Comparison of ENCODE assay signal across 8 cellular contexts in genomic region chr2:98445708-98446577, GRCh38. TPM values are rescaled to one million over a fixed set of nuclear protein-coding genes. Genes with fewer than 3 reads are reported as not detected.
DNase-seq lines count a peak whose midpoint lies in the region; ATAC-seq and TF ChIP-seq lines count a peak whose summit lies in the region.

No MANE protein-coding gene starts in this region.

- no peaks in the 10 kb centered on the region for H3K36me3 ChIP-seq in CD8-positive, alpha-beta T cell (ENCODE audit: insufficient read depth, low read length)
- H3K36me3 ChIP-seq in KMS-11 (ENCODE audit: insufficient read depth), result no peaks in the 10 kb centered on the region
- no peaks in the 10 kb centered on the region for H3K36me3 ChIP-seq in iPS-15b (ENCODE audit: control insufficient read depth, insufficient read depth, low read length)

- H3K27me3 ChIP-seq in CD8-positive, alpha-beta T cell (ENCODE audit: insufficient read depth, low read length), result no peaks in the 10 kb centered on the region
- no peaks in the 10 kb centered on the region for H3K27me3 ChIP-seq in KMS-11 (ENCODE audit: insufficient read depth, low read depth)
- no peaks in the 10 kb centered on the region for H3K27me3 ChIP-seq in iPS-15b (ENCODE audit: control insufficient read depth, insufficient read depth, low read length)

- peak overlapping the region; percentile 77 for H3K4me3 ChIP-seq in CD8-positive, alpha-beta T cell (ENCODE audit: low read depth, low read length)
- H3K4me3 ChIP-seq in KMS-11 (IDR thresholded peaks at IDR 0.05; ENCODE audit: insufficient read depth, low read depth, low read length) (peak overlapping the region; percentile 58), iPS-15b (ENCODE audit: low read depth, low read length) (peak overlapping the region; percentile 81)

- peak in 4 of 7 experiments; percentile 36 to 58 (median 46) for DNase-seq in CD8-positive, alpha-beta T cell
- DNase-seq in activated T-helper 2 cell treated with anti-CD3 and anti-CD28 coated beads, Interferon-gamma antibody, Interleukin-2, Interleukin-4, amounts not matched to agents 10 μg/mL and 5 μg/mL and 100 μg/mL, durations not matched to agents 14 hours and 24 hours and 36 hours (ENCODE audit: low spot score), result no peak
- peak; percentile 47 for DNase-seq in stimulated activated naive CD4-positive, alpha-beta T cell treated with Interleukin-2 at 50 U/mL for 16 hours (lab: John Stamatoyannopoulos, UW)
- DNase-seq in NCI-H2029 (lab: John Stamatoyannopoulos, UW) (no peak), AG20443 (ENCODE audit: low spot score) (no peak)

- ATAC-seq in CD8-positive, alpha-beta T cell, result peak; percentile 9
- ATAC-seq in HG02884 (IDR thresholded peaks at IDR 0.05; ENCODE audit: unreplicated experiment), result no peak

- H3K36me3 Mint-ChIP-seq in CD8-positive, alpha-beta T cell, result peaks cover 14% of the 10 kb centered on the region
- H3K36me3 Mint-ChIP-seq in activated T-helper 2 cell treated with anti-CD3 and anti-CD28 coated beads, Interferon-gamma antibody, Interleukin-2, Interleukin-4, amounts not matched to agents 10 μg/mL and 5 μg/mL and 100 μg/mL, durations not matched to agents 14 hours and 24 hours and 36 hours (ENCODE audit: low read depth), result peaks cover 4% of the 10 kb centered on the region

- H3K9me3 Mint-ChIP-seq in CD8-positive, alpha-beta T cell, result no peaks in the 10 kb centered on the region
- H3K9me3 Mint-ChIP-seq in activated T-helper 2 cell treated with anti-CD3 and anti-CD28 coated beads, Interferon-gamma antibody, Interleukin-2, Interleukin-4, amounts not matched to agents 10 μg/mL and 5 μg/mL and 100 μg/mL, durations not matched to agents 14 hours and 24 hours and 36 hours, result no peaks in the 10 kb centered on the region

- H3K27me3 Mint-ChIP-seq in CD8-positive, alpha-beta T cell (ENCODE audit: low read depth), result no peaks in the 10 kb centered on the region
- no peaks in the 10 kb centered on the region for H3K27me3 Mint-ChIP-seq in activated T-helper 2 cell treated with anti-CD3 and anti-CD28 coated beads, Interferon-gamma antibody, Interleukin-2, Interleukin-4, amounts not matched to agents 10 μg/mL and 5 μg/mL and 100 μg/mL, durations not matched to agents 14 hours and 24 hours and 36 hours (ENCODE audit: low read depth)

- POLR2A ChIA-PET in CD8-positive, alpha-beta T cell (lab: Charles Lee), result interaction anchor here (0.7 to 3.3 kb wide), 5 partner anchors 17 to 46 kb away, joined by 3 to 38 read pairs (median 3); no protein-coding TSS in a partner anchor

- H4K20me1 ChIP-seq in KMS-11 (ENCODE audit: insufficient read depth), result no peaks in the 10 kb centered on the region; the same call in 1 of the 2 replicates

- H2AFZ ChIP-seq in KMS-11 (ENCODE audit: low read depth), result no peak overlapping the region

- no peak for TF ChIP-seq CTCF in CD8-positive, alpha-beta T cell (IDR thresholded peaks at IDR 0.05)
- no peak for TF ChIP-seq CTCF in KMS-11 (conservative IDR thresholded peaks at IDR 0.05; ENCODE audit: low read depth, low read length)

- peaks cover 56% of the 10 kb centered on the region for H3K4me1 Mint-ChIP-seq in CD8-positive, alpha-beta T cell (ENCODE audit: low read depth)
- H3K4me1 Mint-ChIP-seq in activated T-helper 2 cell treated with anti-CD3 and anti-CD28 coated beads, Interferon-gamma antibody, Interleukin-2, Interleukin-4, amounts not matched to agents 10 μg/mL and 5 μg/mL and 100 μg/mL, durations not matched to agents 14 hours and 24 hours and 36 hours (ENCODE audit: low read depth), result peaks cover 45% of the 10 kb centered on the region

- H3K27ac Mint-ChIP-seq in CD8-positive, alpha-beta T cell, result peak overlapping the region; percentile 98
- peak overlapping the region; percentile 86 for H3K27ac Mint-ChIP-seq in activated T-helper 2 cell treated with anti-CD3 and anti-CD28 coated beads, Interferon-gamma antibody, Interleukin-2, Interleukin-4, amounts not matched to agents 10 μg/mL and 5 μg/mL and 100 μg/mL, durations not matched to agents 14 hours and 24 hours and 36 hours

- H3K9ac ChIP-seq in KMS-11 (peak overlapping the region; percentile 49), iPS-15b (ENCODE audit: low read depth, low read length) (peak overlapping the region; percentile 61)

- CTCF ChIA-PET in CD8-positive, alpha-beta T cell (lab: Charles Lee), result interaction anchor here (0.7 to 3.9 kb wide), 11 partner anchors 11 to 71 kb away, joined by 3 to 47 read pairs (median 5); no protein-coding TSS in a partner anchor

- no peaks in the 10 kb centered on the region for H3K9me3 ChIP-seq in CD8-positive, alpha-beta T cell (ENCODE audit: low read length)
- H3K9me3 ChIP-seq in iPS-15b (ENCODE audit: control insufficient read depth, insufficient read depth, low read length), result no peaks in the 10 kb centered on the region

- intact Hi-C loops in CD8-positive, alpha-beta T cell (cut with DNase I, micrococcal nuclease), result loop anchor here (1.0 to 10.0 kb wide), 6 partner anchors 8 to 699 kb away; partner anchors contain the start of genes C2orf15 (in 1 of the 2) and MGAT4A (in 1 of the 2)
- intact Hi-C loops in activated T-helper 2 cell treated with anti-CD3 and anti-CD28 coated beads, Interferon-gamma antibody, Interleukin-2, Interleukin-4, amounts not matched to agents 10 μg/mL and 5 μg/mL and 100 μg/mL, durations not matched to agents 14 hours and 24 hours and 36 hours (cut with micrococcal nuclease), result loop anchor here (1.0 to 5.0 kb wide), 3 partner anchors 9 to 321 kb away; no protein-coding TSS in a partner anchor

- H3K4me3 Mint-ChIP-seq in CD8-positive, alpha-beta T cell, result peak overlapping the region; percentile 98
- peak overlapping the region; percentile 86 for H3K4me3 Mint-ChIP-seq in activated T-helper 2 cell treated with anti-CD3 and anti-CD28 coated beads, Interferon-gamma antibody, Interleukin-2, Interleukin-4, amounts not matched to agents 10 μg/mL and 5 μg/mL and 100 μg/mL, durations not matched to agents 14 hours and 24 hours and 36 hours (ENCODE audit: low read depth)

- peaks cover 47% of the 10 kb centered on the region for H3K4me1 ChIP-seq in CD8-positive, alpha-beta T cell (ENCODE audit: insufficient read depth, low read length)
- H3K4me1 ChIP-seq in KMS-11 (ENCODE audit: low read depth, poor library complexity, severe bottlenecking) (peaks cover 55% of the 10 kb centered on the region), iPS-15b (ENCODE audit: control insufficient read depth, insufficient read depth, low read length) (peaks cover 35% of the 10 kb centered on the region)

- peaks cover 68% of the 10 kb centered on the region for H3K79me2 ChIP-seq in KMS-11 (ENCODE audit: insufficient read depth, low read depth)

- H3K27ac ChIP-seq in CD8-positive, alpha-beta T cell (ENCODE audit: low read depth, low read length), result peak overlapping the region; percentile 70
- peak overlapping the region; percentile 53 for H3K27ac ChIP-seq in KMS-11

- peak overlapping the region; percentile 72 for H3K4me2 ChIP-seq in KMS-11

RNA-seq across cellular contexts. Expression of gene INPP4A, which starts 1.3 kb away (rescaled TPM):
- 10 to 100 TPM; 60.3 to 67.5 TPM for total RNA-seq in CD8-positive, alpha-beta T cell
- 35.9 and 40.2 TPM in 2 replicates for total RNA-seq in activated T-helper 2 cell treated with anti-CD3 and anti-CD28 coated beads, Interferon-gamma antibody, Interleukin-2, Interleukin-4, amounts not matched to agents 10 μg/mL and 5 μg/mL and 100 μg/mL, durations not matched to agents 14 hours and 24 hours and 36 hours

Comparison
In these comparisons a context has a peak if more than half of its experiments do, and no peak if none do; other contexts are left out.
1. DNase-seq: peak in CD8-positive, alpha-beta T cell (4 of 7) and stimulated activated naive CD4-positive, alpha-beta T cell treated with Interleukin-2 at 50 U/mL for 16 hours (single experiment); none in activated T-helper 2 cell treated with anti-CD3 and anti-CD28 coated beads, Interferon-gamma antibody, Interleukin-2, Interleukin-4, amounts not matched to agents 10 μg/mL and 5 μg/mL and 100 μg/mL, durations not matched to agents 14 hours and 24 hours and 36 hours (single experiment), NCI-H2029 (single experiment) and AG20443 (single experiment).
2. Peak in every context shown above with its lines, with median percentiles within 50 percentile points of each other: H3K4me3 ChIP-seq.